8 cellular contexts compared by ENCODE assay signal in genomic region chr15:90412356-90413194, GRCh38. TPM values are rescaled to one million over a fixed set of nuclear protein-coding genes. Genes with fewer than 3 reads are reported as not detected.
DNase-seq lines count a peak whose midpoint lies in the region; ATAC-seq and TF ChIP-seq lines count a peak whose summit lies in the region.

No MANE protein-coding gene starts in this region.

- H3K4me3 ChIP-seq in RWPE2 (ENCODE audit: severe bottlenecking) = no peak overlapping the region
- no peak overlapping the region for H3K4me3 ChIP-seq in fibroblast of the aortic adventitia (ENCODE audit: low read depth, low read length)

- POLR2A ChIA-PET in CD4-positive, alpha-beta T cell (lab: Charles Lee) = interaction anchor here (1.3 to 3.4 kb wide), 5 partner anchors 11 to 127 kb away, joined by 3 to 15 read pairs (median 6); partner anchors contain the start of gene IQGAP1

- H3K4me1 ChIP-seq in RWPE2 (ENCODE audit: insufficient read depth, poor library complexity, severe bottlenecking) = peaks cover 53% of the 10 kb centered on the region

- CTCF ChIA-PET in CD4-positive, alpha-beta T cell (lab: Charles Lee) = interaction anchor here (1.3 kb wide), 1 partner anchor 24 kb away, joined by 3 read pairs; no protein-coding TSS in a partner anchor

- peak overlapping the region; percentile 40 for H3K27ac Mint-ChIP-seq in CD4-positive, alpha-beta T cell
- H3K27ac Mint-ChIP-seq in progenitor cell of endocrine pancreas = peak overlapping the region; percentile 97

- no peaks in the 10 kb centered on the region for H3K9me3 ChIP-seq in CD4-positive, alpha-beta T cell (ENCODE audit: control insufficient read depth, low read length)
- H3K9me3 ChIP-seq in RWPE2 (ENCODE audit: severe bottlenecking) = no peaks in the 10 kb centered on the region

- peaks cover 27% of the 10 kb centered on the region for H3K36me3 Mint-ChIP-seq in CD4-positive, alpha-beta T cell (ENCODE audit: low read depth)
- H3K36me3 Mint-ChIP-seq in progenitor cell of endocrine pancreas (ENCODE audit: insufficient read depth) = peaks cover 25% of the 10 kb centered on the region

- peak overlapping the region; percentile 49 for H3K4me3 Mint-ChIP-seq in CD4-positive, alpha-beta T cell
- peak overlapping the region; percentile 45 for H3K4me3 Mint-ChIP-seq in progenitor cell of endocrine pancreas (ENCODE audit: low read depth)

- no peak overlapping the region for H3K27ac ChIP-seq in CD4-positive, alpha-beta T cell (ENCODE audit: low read depth, low read length)
- peak overlapping the region; percentile 93 for H3K27ac ChIP-seq in RWPE2 (ENCODE audit: poor library complexity, severe bottlenecking)

- intact Hi-C loops in CD4-positive, alpha-beta T cell (cut with DNase I, micrococcal nuclease) = loop anchor here in 1 of 2 experiments (5.0 kb wide), 1 partner anchor 35 kb away; no protein-coding TSS in a partner anchor

- no peak for TF ChIP-seq CTCF in CD4-positive, alpha-beta T cell (IDR thresholded peaks at IDR 0.05)
- TF ChIP-seq CTCF in RWPE2 (IDR thresholded peaks at IDR 0.05; ENCODE audit: poor library complexity, severe bottlenecking) = no peak
- no peak for TF ChIP-seq CTCF in fibroblast of the aortic adventitia (IDR thresholded peaks at IDR 0.05; ENCODE audit: insufficient read depth, low read length)
- no peak for TF ChIP-seq CTCF in progenitor cell of endocrine pancreas (IDR thresholded peaks at IDR 0.05; ENCODE audit: unreplicated experiment)

- no peaks in the 10 kb centered on the region for H3K9me3 Mint-ChIP-seq in CD4-positive, alpha-beta T cell
- H3K9me3 Mint-ChIP-seq in progenitor cell of endocrine pancreas (ENCODE audit: low read depth) = peaks cover 4% of the 10 kb centered on the region

- H3K27me3 Mint-ChIP-seq in CD4-positive, alpha-beta T cell = no peaks in the 10 kb centered on the region
- no peaks in the 10 kb centered on the region for H3K27me3 Mint-ChIP-seq in progenitor cell of endocrine pancreas

- peaks cover 78% of the 10 kb centered on the region for H3K4me1 Mint-ChIP-seq in CD4-positive, alpha-beta T cell (ENCODE audit: low read depth)
- H3K4me1 Mint-ChIP-seq in progenitor cell of endocrine pancreas (ENCODE audit: low read depth) = peaks cover 47% of the 10 kb centered on the region

- ATAC-seq in CD4-positive, alpha-beta T cell (ENCODE audit: poor library complexity) = peak; percentile 39
- ATAC-seq in GM19372 (IDR thresholded peaks at IDR 0.05; ENCODE audit: low read depth, unreplicated experiment) = peak; percentile 84
- ATAC-seq in HG03378 (IDR thresholded peaks at IDR 0.05; ENCODE audit: unreplicated experiment) = peak; percentile 91
- peak; percentile 92 for ATAC-seq in RWPE2 (ENCODE audit: low read depth)

- no peaks in the 10 kb centered on the region for H3K27me3 ChIP-seq in CD4-positive, alpha-beta T cell (ENCODE audit: control insufficient read depth, insufficient read depth, low read length)
- no peaks in the 10 kb centered on the region for H3K27me3 ChIP-seq in RWPE2 (ENCODE audit: insufficient read depth, poor library complexity, severe bottlenecking)

- no peak for DNase-seq in CD4-positive, alpha-beta T cell
- DNase-seq in RWPE2 (ENCODE audit: low spot score) (peak; percentile 88), fibroblast of the aortic adventitia (ENCODE audit: low read depth) (peak; percentile 90), progenitor cell of endocrine pancreas (ENCODE audit: low spot score, unreplicated experiment) (no peak), HK-2 (ENCODE audit: unreplicated experiment) (no peak), NCI-H2171 treated with DMSO at 0.1 percent for 48 hours (lab: John Stamatoyannopoulos, UW) (no peak)

- peaks cover 25% of the 10 kb centered on the region for H3K36me3 ChIP-seq in RWPE2 (ENCODE audit: low read depth)

RNA-seq across cellular contexts. Expression of gene IQGAP1, which starts 24.5 kb away (rescaled TPM):
- 10 to 100 TPM; 76.8 to 78.7 TPM for total RNA-seq in CD4-positive, alpha-beta T cell
- total RNA-seq in fibroblast of the aortic adventitia (ENCODE audit: low replicate concordance) (164 and 289 TPM in 2 replicates), progenitor cell of endocrine pancreas (141 and 142 TPM in 2 replicates)

Comparison
In these comparisons a context has a peak if more than half of its experiments do, and no peak if none do; other contexts are left out.
1. ATAC-seq: peak in every context shown above with its lines; median percentile 92 in RWPE2; 91 in HG03378; 84 in GM19372; 39 in CD4-positive, alpha-beta T cell.
2. DNase-seq: peak in RWPE2 (single experiment) and fibroblast of the aortic adventitia (single experiment); none in CD4-positive, alpha-beta T cell (0 of 10), progenitor cell of endocrine pancreas (single experiment), HK-2 (single experiment) and NCI-H2171 treated with DMSO at 0.1 percent for 48 hours (single experiment).